31 cellular contexts compared by ENCODE assay signal in the genomic region with DNA sequence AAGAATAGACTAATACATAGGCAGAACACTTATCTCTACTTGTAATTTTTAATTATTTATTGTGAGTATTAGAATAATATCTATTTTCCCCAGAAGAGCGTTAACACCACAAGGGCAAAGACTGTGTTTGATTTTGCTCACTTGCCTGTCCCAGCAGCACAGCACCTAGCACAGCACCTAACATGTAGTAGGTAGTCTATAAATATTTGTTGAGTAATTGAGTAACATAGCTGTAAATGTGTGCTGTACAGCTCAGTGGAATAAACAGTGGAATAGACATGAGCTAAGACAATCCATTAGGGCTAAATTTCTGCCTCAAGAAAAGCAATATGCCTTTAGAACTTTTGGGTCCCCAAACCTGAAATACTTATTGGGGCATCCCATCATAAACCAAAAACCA.
"Had no signal": no experiment of that assay in that cellular context is flagged by ENCODE, and none has a peak within 500 bp of the region (broad histone marks: within the 10 kb centered on the region; RNA-seq: fewer than 3 reads in every experiment).

No MANE protein-coding gene starts in this region.

- H3K4me2 ChIP-seq: neural progenitor cell, smooth muscle cell had no signal

- H3K79me2 ChIP-seq: parathyroid adenoma had no signal

- H3K36me3 ChIP-seq: neural progenitor cell, ovary, spleen, suprapubic skin, tibial artery, transverse colon, upper lobe of right lung, uterus had no signal

- ATAC-seq: natural killer cell; psoas muscle; right cardiac atrium; sciatic nerve; stimulated activated memory B cell treated with anti-CD40 and anti-IgM and Interleukin-4, amounts not matched to agents 10 μg/mL and 1 μg/mL and 100 μg/mL, for 72 hours; stimulated activated naive CD8-positive, alpha-beta T cell treated with anti-CD3 and anti-CD28 coated beads, Interleukin-15, amount 100 ng/mL, for 72 hours; stimulated activated naive CD8-positive, alpha-beta T cell treated with anti-CD3 and anti-CD28 coated beads, Interleukin-15, Interleukin-2, amounts not matched to agents 100 U/mL and 50 U/mL, for 24 hours; upper lobe of right lung had no signal

- H3K4me1 Mint-ChIP-seq: natural killer cell; nephron; stimulated activated memory B cell treated with anti-CD40 and anti-IgM and Interleukin-4, amounts not matched to agents 10 μg/mL and 1 μg/mL and 100 μg/mL, for 72 hours; stimulated activated naive CD8-positive, alpha-beta T cell treated with anti-CD3 and anti-CD28 coated beads, Interleukin-15, amount 100 ng/mL, for 72 hours had no signal

- H3K36me3 Mint-ChIP-seq: natural killer cell; stimulated activated memory B cell treated with anti-CD40 and anti-IgM and Interleukin-4, amounts not matched to agents 10 μg/mL and 1 μg/mL and 100 μg/mL, for 72 hours had no signal

- H3K9ac ChIP-seq: neural progenitor cell, parathyroid adenoma had no signal

- H2AFZ ChIP-seq: neural progenitor cell, parathyroid adenoma had no signal

- H3K27me3 Mint-ChIP-seq: progenitor cell of endocrine pancreas; stimulated activated memory B cell treated with anti-CD40 and anti-IgM and Interleukin-4, amounts not matched to agents 10 μg/mL and 1 μg/mL and 100 μg/mL, for 72 hours; type B pancreatic cell had no signal

- H3K4me1 ChIP-seq: neural progenitor cell, parathyroid adenoma, psoas muscle, spleen, suprapubic skin, testis, tibial artery, transverse colon, upper lobe of right lung, uterus had no signal

- H3K27ac Mint-ChIP-seq: natural killer cell; nephron; neural progenitor cell; progenitor cell of endocrine pancreas; stimulated activated memory B cell treated with anti-CD40 and anti-IgM and Interleukin-4, amounts not matched to agents 10 μg/mL and 1 μg/mL and 100 μg/mL, for 72 hours; type B pancreatic cell had no signal

- H3K4me3 ChIP-seq: neural progenitor cell, ovary, psoas muscle, skin epidermis, smooth muscle cell, spleen, suprapubic skin, testis, tibial artery, transverse colon, upper lobe of right lung, uterus had no signal

- DNase-seq: natural killer cell; occipital lobe; ovary; posterior cingulate gyrus; psoas muscle; right cardiac atrium; spleen; stimulated activated CD4-positive, alpha-beta T cell treated with anti-CD3 and anti-CD28 coated beads, Interleukin-12 subunit alpha, Interleukin-12 subunit beta, amount 100 ng/mL, for 4 hours; stimulated activated CD4-positive, alpha-beta T cell treated with anti-CD3 and anti-CD28 coated beads, Interleukin-1b, Interleukin-23, amount 100 ng/mL, for 48 hours; stimulated activated CD4-positive, alpha-beta T cell treated with anti-CD3 and anti-CD28 coated beads, Interleukin-4, amount 100 ng/mL, for 1 hour; stimulated activated CD4-positive, alpha-beta T cell treated with anti-CD3 and anti-CD28 coated beads, Interleukin-4, amount 100 ng/mL, for 4 hours; stimulated activated CD8-positive, alpha-beta memory T cell treated with anti-CD3 and anti-CD28 coated beads, Interleukin-4, amount 100 ng/mL, for 48 hours; stimulated activated naive CD4-positive, alpha-beta T cell; stimulated activated naive CD8-positive, alpha-beta T cell treated with anti-CD3 and anti-CD28 coated beads, Interleukin-15, amount 100 ng/mL, for 72 hours; stimulated activated naive CD8-positive, alpha-beta T cell treated with anti-CD3 and anti-CD28 coated beads, Interleukin-15, Interleukin-2, amounts not matched to agents 100 U/mL and 50 U/mL, for 24 hours; substantia nigra; testis; tibial artery; transverse colon; upper lobe of right lung; uterus had no signal

- H3K27ac ChIP-seq: neural progenitor cell, ovary, parathyroid adenoma, psoas muscle, skin epidermis, spleen, suprapubic skin, testis, tibial artery, transverse colon, upper lobe of right lung, uterus had no signal

- H3K27me3 ChIP-seq: neural progenitor cell, ovary, spleen, suprapubic skin, testis, tibial artery, transverse colon, upper lobe of right lung, uterus had no signal

- H3K9me3 ChIP-seq: ovary, psoas muscle, suprapubic skin, testis, tibial artery, transverse colon, upper lobe of right lung, uterus had no signal

- H3K4me3 Mint-ChIP-seq: natural killer cell; nephron; neural progenitor cell; stimulated activated memory B cell treated with anti-CD40 and anti-IgM and Interleukin-4, amounts not matched to agents 10 μg/mL and 1 μg/mL and 100 μg/mL, for 72 hours; stimulated activated naive CD8-positive, alpha-beta T cell treated with anti-CD3 and anti-CD28 coated beads, Interleukin-15, amount 100 ng/mL, for 72 hours; type B pancreatic cell had no signal
